ENCODE assay signal across 24 cellular contexts in the genomic region with DNA sequence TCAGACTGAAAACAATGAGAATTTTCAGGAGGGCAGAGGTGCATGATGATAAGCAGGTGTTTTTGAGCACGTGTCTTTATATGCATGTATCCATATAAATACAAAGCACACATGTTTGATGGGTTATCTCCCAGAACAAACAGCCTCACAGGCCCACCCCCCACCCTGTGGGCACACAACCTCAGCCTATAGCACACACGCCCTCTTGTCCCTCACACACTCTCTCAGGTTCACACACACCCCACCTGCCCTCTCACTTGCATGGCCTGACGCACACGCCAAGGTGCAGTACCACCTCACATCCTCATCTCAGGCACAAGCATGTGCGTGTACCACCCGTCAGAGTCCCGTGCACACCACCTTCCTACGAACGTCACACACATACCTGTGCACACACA. TPM values are rescaled to one million over a fixed set of nuclear protein-coding genes. Genes with fewer than 3 reads are reported as not detected.
DNase-seq lines count a peak whose midpoint lies in the region; ATAC-seq, FAIRE-seq and TF ChIP-seq lines count a peak whose summit lies in the region.
"Had no signal": no experiment of that assay in that cellular context is flagged by ENCODE, and none has a peak within 500 bp of the region (broad histone marks: within the 10 kb centered on the region; RNA-seq: fewer than 3 reads in every experiment).

No MANE protein-coding gene starts in this region.

- WGBS in pancreas, 2 donors: 34 to 40% methylated on average over 9 of the region's 9 CpGs

- H3K27me3 ChIP-seq in colonic mucosa: no peaks in the 10 kb centered on the region
- H3K27me3 ChIP-seq in pancreas: no peaks in the 10 kb centered on the region
- H3K27me3 ChIP-seq: upper lobe of left lung had no signal

- peak; percentile 41 to 61 (median 54) for ATAC-seq in pancreas
- no peak for ATAC-seq in esophagus mucosa
- no peak for ATAC-seq in GM21381 (IDR thresholded peaks at IDR 0.05; ENCODE audit: unreplicated experiment)
- ATAC-seq: activated CD8-positive, alpha-beta T cell treated with anti-CD3 and anti-CD28 coated beads for 36 hours had no signal

- FAIRE-seq in pancreas (lab: Jason Lieb, UNC): no peak
- FAIRE-seq: frontal cortex had no signal

- H3K4me3 ChIP-seq in colonic mucosa: no peak overlapping the region
- no peak overlapping the region for H3K4me3 ChIP-seq in pancreas
- H3K4me3 ChIP-seq: esophagus muscularis mucosa, lung, upper lobe of left lung had no signal

- no peaks in the 10 kb centered on the region for H3K9me3 ChIP-seq in colonic mucosa
- no peaks in the 10 kb centered on the region for H3K9me3 ChIP-seq in pancreas
- H3K9me3 ChIP-seq: esophagus muscularis mucosa, SK-N-SH, upper lobe of left lung had no signal

- intact Hi-C loops in colonic mucosa (cut with DNase I): no loop called here
- intact Hi-C loops in pancreas (cut with DNase I): no loop called here

- in situ Hi-C loops in KBM-7 (cut with MboI; ENCODE audit: low pct_unique_long_range_greater_than_20kb, low sequenced_read_pairs): no loop called here

- peaks cover 25% of the 10 kb centered on the region for H3K4me1 ChIP-seq in colonic mucosa
- peaks cover 28 to 31% (median 29%) of the 10 kb centered on the region in 3 donors for H3K4me1 ChIP-seq in pancreas

- DNase-seq in DMS153 treated with DMSO at 0.1 percent for 48 hours (lab: John Stamatoyannopoulos, UW; ENCODE audit: unreplicated experiment) (peak; percentile 70), NCI-H2107 (lab: John Stamatoyannopoulos, UW) (peak; percentile 63), colonic mucosa (peak; percentile 74), pancreas (no peak), KBM-7 (no peak)
- DNase-seq: activated B cell treated with CpG ODN at 0.5 μM for 24 hours; activated CD8-positive, alpha-beta T cell treated with anti-CD3 and anti-CD28 coated beads for 36 hours; activated gamma-delta T cell treated with Interleukin-2 at 50 U/mL for 16 hours; activated T-cell treated with anti-CD3 and anti-CD28 coated beads, Interleukin-2, amount 50 U/mL, for 1 hour; C1 segment of cervical spinal cord; effector memory CD4-positive, alpha-beta T cell; GOT3; IMR-90; islet precursor cell; NCI-H1436 treated with DMSO at 0.1 percent for 48 hours; NCI-H446; occipital lobe; SK-N-SH; upper lobe of left lung had no signal

- TF ChIP-seq CTCF in colonic mucosa (IDR thresholded peaks at IDR 0.05): no peak
- TF ChIP-seq CTCF in pancreas (IDR thresholded peaks at IDR 0.05): no peak

- H3K9ac ChIP-seq in colonic mucosa (ENCODE audit: low read depth in 2 of 2, low read length in 2 of 2): peak overlapping the region in 1 of 2 donors; percentile 51
- H3K9ac ChIP-seq: SK-N-SH had no signal

- H3K27ac ChIP-seq in colonic mucosa (peak overlapping the region; percentile 84), pancreas (peak overlapping the region; percentile 51 to 79 (median 62))
- H3K27ac ChIP-seq: esophagus muscularis mucosa, upper lobe of left lung had no signal

- H3K36me3 ChIP-seq in colonic mucosa (no peaks in the 10 kb centered on the region), pancreas (no peaks in the 10 kb centered on the region)
- H3K36me3 ChIP-seq: esophagus muscularis mucosa, upper lobe of left lung had no signal

RNA-seq across cellular contexts. Expression of a gene that starts 8.5 kb away (rescaled TPM):
- total RNA-seq in colonic mucosa (1,000 to 10,000 TPM; 4,207 to 4,597 TPM), pancreas (100 to 1,000 TPM; 317 to 789 (median 496) TPM), esophagus mucosa (40.1 TPM)
- polyA plus RNA-seq in pancreas: 100 to 1,000 TPM; 698 to 759 TPM
- total RNA-seq: frontal cortex, occipital lobe had no signal

RNA-seq across cellular contexts. Expression of a gene that starts 35.5 kb away (rescaled TPM):
- 1,000 to 10,000 TPM; 1,068 to 1,487 TPM for total RNA-seq in colonic mucosa
- 100 to 1,000 TPM; 309 to 595 (median 384) TPM for total RNA-seq in pancreas
- polyA plus RNA-seq in pancreas: 100 to 1,000 TPM; 526 to 610 TPM
- total RNA-seq in esophagus mucosa: 80.0 TPM

Comparison
In these comparisons a context has a peak if more than half of its experiments do, and no peak if none do; other contexts are left out.
1. DNase-seq: peak in DMS153 treated with DMSO at 0.1 percent for 48 hours (single experiment), NCI-H2107 (single experiment) and colonic mucosa (single experiment); none in pancreas (0 of 6) and KBM-7 (single experiment).
2. ATAC-seq: peak in pancreas (4 of 4); none in esophagus mucosa (single experiment) and GM21381 (single experiment).